Comparison of ENCODE assay signal across 9 cellular contexts in genomic region chr19:6835501-6835900, GRCh38. TPM values are rescaled to one million over a fixed set of nuclear protein-coding genes. Genes with fewer than 3 reads are reported as not detected.
"Had no signal": no experiment of that assay in that cellular context is flagged by ENCODE, and none has a peak within 500 bp of the region (broad histone marks: within the 10 kb centered on the region; RNA-seq: fewer than 3 reads in every experiment).

No MANE protein-coding gene starts in this region.

- H3K9me3 Mint-ChIP-seq: IgD-negative memory B cell had no signal

- H3K9ac ChIP-seq: GM23248 had no signal

- H3K4me3 ChIP-seq: GM23248, HAP-1 had no signal

- H3K9me3 ChIP-seq: HAP-1 had no signal

- H3K4me3 Mint-ChIP-seq: IgD-negative memory B cell had no signal

- H3K27me3 Mint-ChIP-seq: IgD-negative memory B cell had no signal

- DNase-seq: GM23248, GOT3, H7, KG1 had no signal

- ATAC-seq: HCT116, HepG2 had no signal

- FAIRE-seq: HepG2 had no signal

- H3K36me3 ChIP-seq: HAP-1 had no signal

- H3K4me1 ChIP-seq: HAP-1 had no signal

- H3K27ac ChIP-seq: GM23248, HL-60 had no signal

- H2AFZ ChIP-seq: GM23248 had no signal

RNA-seq across cellular contexts. Expression of gene ADGRE1, which starts 51.9 kb away (rescaled TPM):
- total RNA-seq: GM23248, H7, HepG2 had no signal
- polyA plus RNA-seq: GM23248, HepG2 had no signal
